ENCODE assay signal across 21 cellular contexts in genomic region chr3:58748024-58748423, GRCh38.
A peak's percentile ranks its signal among the peaks of the same experiment; 100 is the strongest.
DNase-seq lines count a peak whose midpoint lies in the region; ATAC-seq, FAIRE-seq and TF ChIP-seq lines count a peak whose summit lies in the region.
"Had no signal": no experiment of that assay in that cellular context is flagged by ENCODE, and none has a peak within 500 bp of the region (broad histone marks: within the 10 kb centered on the region; RNA-seq: fewer than 3 reads in every experiment).

No MANE protein-coding gene starts in this region.

- TF ChIP-seq RAD21 in SK-N-SH (IDR thresholded peaks at IDR 0.05; ENCODE audit: low read length) (no peak), Ishikawa (IDR thresholded peaks at IDR 0.05; ENCODE audit: low read depth) (no peak)

- no peaks in the 10 kb centered on the region for H3K9me2 ChIP-seq in SK-N-SH

- no peak overlapping the region for H3K4me2 ChIP-seq in SK-N-SH
- H3K4me2 ChIP-seq: KMS-11 had no signal

- H3K27me3 Mint-ChIP-seq in CD8-positive, alpha-beta memory T cell = peaks cover 1 to 8% of the 10 kb centered on the region in 2 donors

- H3K9me3 ChIP-seq in SK-N-SH = no peaks in the 10 kb centered on the region
- H3K9me3 ChIP-seq in CD8-positive, alpha-beta memory T cell (ENCODE audit: low read length) = no peaks in the 10 kb centered on the region

- H3K4me3 ChIP-seq in SK-N-SH (ENCODE audit: low read depth in 2 of 2, low read length in 1 of 2) (no peak overlapping the region), bronchial epithelial cell (ENCODE audit: low read depth, low read length) (no peak overlapping the region)
- H3K4me3 ChIP-seq in CD8-positive, alpha-beta memory T cell (ENCODE audit: low read length) = no peak overlapping the region
- H3K4me3 ChIP-seq: BLaER1 treated with 17β-estradiol and CSF1 and Interleukin-3, amounts not matched to agents 10 nM and 100 nM; GM23248 had no signal

- CTCF ChIA-PET in SK-N-SH (lab: Yijun Ruan, JAX) = interaction anchor here (1.1 kb wide), 1 partner anchor 76 kb away, joined by 4 read pairs; no protein-coding TSS in a partner anchor
- CTCF ChIA-PET in CD8-positive, alpha-beta memory T cell (lab: Charles Lee) = no interaction called here

- no peaks in the 10 kb centered on the region for H4K20me1 ChIP-seq in SK-N-SH (ENCODE audit: insufficient read depth)
- H4K20me1 ChIP-seq: BLaER1 treated with 17β-estradiol and CSF1 and Interleukin-3, amounts not matched to agents 10 nM and 100 nM had no signal

- DNase-seq in SK-N-SH (no peak), bronchial epithelial cell (ENCODE audit: low read depth) (no peak), left kidney (ENCODE audit: low read depth, low spot score) (peak; percentile 32), GM03348 (ENCODE audit: low spot score) (no peak)
- DNase-seq in CD8-positive, alpha-beta memory T cell = no peak
- DNase-seq: CD8-positive, alpha-beta T cell; COR-L47; DMS 273 treated with DMSO at 0.1 percent for 48 hours; DMS53; DND-41; EL; GM23248; HCEC 1CT; HFFc6 had no signal

- peak; percentile 32 for FAIRE-seq in bronchial epithelial cell (lab: Jason Lieb, UNC)
- FAIRE-seq: H54 had no signal

- TF ChIP-seq EP300 in SK-N-SH (IDR thresholded peaks at IDR 0.05; ENCODE audit: borderline replicate concordance in 1 of 2, low read depth in 1 of 2, low read length in 1 of 2) (no peak), Ishikawa (IDR thresholded peaks at IDR 0.05; ENCODE audit: borderline replicate concordance) (no peak)

- POLR2A ChIA-PET in SK-N-SH (lab: Yijun Ruan, JAX) = no interaction called here
- POLR2A ChIA-PET in CD8-positive, alpha-beta memory T cell (lab: Charles Lee) = no interaction called here

- no peaks in the 10 kb centered on the region for H3K36me3 Mint-ChIP-seq in CD8-positive, alpha-beta memory T cell
- H3K36me3 Mint-ChIP-seq: CD8-positive, alpha-beta T cell had no signal

- no peak overlapping the region for H3K4me3 Mint-ChIP-seq in CD8-positive, alpha-beta memory T cell
- H3K4me3 Mint-ChIP-seq: CD8-positive, alpha-beta T cell; HFFc6 had no signal

- H3K9me3 Mint-ChIP-seq in CD8-positive, alpha-beta memory T cell = no peaks in the 10 kb centered on the region
- H3K9me3 Mint-ChIP-seq: CD8-positive, alpha-beta T cell; HFFc6 had no signal

- no peak overlapping the region for H3K9ac ChIP-seq in SK-N-SH
- H3K9ac ChIP-seq: BLaER1 treated with 17β-estradiol and CSF1 and Interleukin-3, amounts not matched to agents 10 nM and 100 nM; GM23248; KMS-11 had no signal

- no peaks in the 10 kb centered on the region for H3F3A ChIP-seq in SK-N-SH (replicated peaks; ENCODE audit: insufficient read depth)

- H3K4me1 Mint-ChIP-seq in CD8-positive, alpha-beta memory T cell = no peaks in the 10 kb centered on the region

- ATAC-seq in SK-N-SH treated with all-trans-retinoic acid at 6 μM for 48 hours (no peak), GM18511 (IDR thresholded peaks at IDR 0.05; ENCODE audit: unreplicated experiment) (no peak)
- ATAC-seq: CD8-positive, alpha-beta T cell had no signal

- H3K27ac Mint-ChIP-seq in CD8-positive, alpha-beta memory T cell = no peak overlapping the region
- H3K27ac Mint-ChIP-seq: CD8-positive, alpha-beta T cell; HFFc6 had no signal

- no peaks in the 10 kb centered on the region for H3K79me2 ChIP-seq in SK-N-SH (ENCODE audit: insufficient read depth)

- H3K27me3 ChIP-seq in SK-N-SH (ENCODE audit: insufficient read depth) = no peaks in the 10 kb centered on the region
- H3K27me3 ChIP-seq in bronchial epithelial cell (ENCODE audit: control insufficient read depth, insufficient read depth, low read length) = no peaks in the 10 kb centered on the region
- H3K27me3 ChIP-seq in CD8-positive, alpha-beta memory T cell (ENCODE audit: insufficient read depth, low read length, poor library complexity, severe bottlenecking) = no peaks in the 10 kb centered on the region
- H3K27me3 ChIP-seq: BLaER1 treated with 17β-estradiol and CSF1 and Interleukin-3, amounts not matched to agents 10 nM and 100 nM had no signal

- TF ChIP-seq CTCF in SK-N-SH (IDR thresholded peaks at IDR 0.05) (no peak), bronchial epithelial cell (IDR thresholded peaks at IDR 0.05; ENCODE audit: insufficient read depth, low read length, severe bottlenecking) (no peak)

- H3K27ac ChIP-seq in SK-N-SH (ENCODE audit: low read depth in 2 of 2, low read length in 1 of 2) = no peak overlapping the region
- no peak overlapping the region for H3K27ac ChIP-seq in CD8-positive, alpha-beta memory T cell (ENCODE audit: low read depth, low read length)
- H3K27ac ChIP-seq: 22Rv1; BLaER1 treated with 17β-estradiol and CSF1 and Interleukin-3, amounts not matched to agents 10 nM and 100 nM; GM23248; KMS-11 had no signal

- WGBS in SK-N-SH (ENCODE audit: low lambda C conversion rate) = 64% methylated on average over 4 of the region's 4 CpGs

- peaks cover 0 to 3% of the 10 kb centered on the region in 2 experiments; a peak in 2 of 4 replicates for H3K4me1 ChIP-seq in SK-N-SH (ENCODE audit: control insufficient read depth in 1 of 2, insufficient read depth in 2 of 2, low read depth in 1 of 2, low read length in 1 of 2)
- H3K4me1 ChIP-seq in CD8-positive, alpha-beta memory T cell (ENCODE audit: insufficient read depth, low read length) = no peaks in the 10 kb centered on the region

- H2AFZ ChIP-seq in SK-N-SH (ENCODE audit: low read depth) = no peak overlapping the region; the same call in 1 of the 2 replicates
- H2AFZ ChIP-seq: GM23248 had no signal

- H3K36me3 ChIP-seq in SK-N-SH (replicated peaks in 1 of 2; ENCODE audit: control insufficient read depth in 1 of 2, insufficient read depth in 2 of 2, low read length in 1 of 2) (no peaks in the 10 kb centered on the region), bronchial epithelial cell (ENCODE audit: control insufficient read depth, insufficient read depth, low read length) (no peaks in the 10 kb centered on the region)
- no peaks in the 10 kb centered on the region for H3K36me3 ChIP-seq in CD8-positive, alpha-beta memory T cell (ENCODE audit: insufficient read depth, low read length)

TF ChIP-seq in SK-N-SH, 30 proteins besides CTCF, POLR2A, EP300 and RAD21 (continues in another document):
- TF ChIP-seq TAF1 (IDR thresholded peaks at IDR 0.05; ENCODE audit: borderline replicate concordance, low read depth, low read length) = no peak
- TF ChIP-seq NRF1 (IDR thresholded peaks at IDR 0.05; ENCODE audit: low read depth, low read length) = no peak
- TF ChIP-seq IRF3 (IDR thresholded peaks at IDR 0.05; ENCODE audit: low read depth, low read length) = no peak
- TF ChIP-seq NFIC (IDR thresholded peaks at IDR 0.05; ENCODE audit: borderline replicate concordance) = no peak
- no peak for TF ChIP-seq TEAD4 (IDR thresholded peaks at IDR 0.05; ENCODE audit: borderline replicate concordance, insufficient read depth)

TF ChIP-seq in SK-N-SH treated with all-trans-retinoic acid at 6 μM for 48 hours, 23 proteins besides CTCF, POLR2A, EP300 and RAD21 (continues in another document):
- TF ChIP-seq GLIS3 (CRISPR knock-in tag; IDR thresholded peaks at IDR 0.05) = no peak
- no peak for TF ChIP-seq ESRRG (CRISPR knock-in tag; IDR thresholded peaks at IDR 0.05)
- TF ChIP-seq, protein P1, sequence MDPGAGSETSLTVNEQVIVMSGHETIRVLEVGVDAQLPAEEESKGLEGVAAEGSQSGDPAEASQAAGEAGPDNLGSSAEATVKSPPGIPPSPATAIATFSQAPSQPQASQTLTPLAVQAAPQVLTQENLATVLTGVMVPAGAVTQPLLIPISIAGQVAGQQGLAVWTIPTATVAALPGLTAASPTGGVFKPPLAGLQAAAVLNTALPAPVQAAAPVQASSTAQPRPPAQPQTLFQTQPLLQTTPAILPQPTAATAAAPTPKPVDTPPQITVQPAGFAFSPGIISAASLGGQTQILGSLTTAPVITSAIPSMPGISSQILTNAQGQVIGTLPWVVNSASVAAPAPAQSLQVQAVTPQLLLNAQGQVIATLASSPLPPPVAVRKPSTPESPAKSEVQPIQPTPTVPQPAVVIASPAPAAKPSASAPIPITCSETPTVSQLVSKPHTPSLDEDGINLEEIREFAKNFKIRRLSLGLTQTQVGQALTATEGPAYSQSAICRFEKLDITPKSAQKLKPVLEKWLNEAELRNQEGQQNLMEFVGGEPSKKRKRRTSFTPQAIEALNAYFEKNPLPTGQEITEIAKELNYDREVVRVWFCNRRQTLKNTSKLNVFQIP (CRISPR knock-in tag; IDR thresholded peaks at IDR 0.05; ENCODE audit: borderline replicate concordance, low read depth) = no peak
- TF ChIP-seq ZFP30 (CRISPR knock-in tag; IDR thresholded peaks at IDR 0.05) = no peak
- no peak for TF ChIP-seq ISL1 (CRISPR knock-in tag; IDR thresholded peaks at IDR 0.05)
- no peak for TF ChIP-seq CSDC2 (CRISPR knock-in tag; IDR thresholded peaks at IDR 0.05)
- TF ChIP-seq TOX (CRISPR knock-in tag; IDR thresholded peaks at IDR 0.05; ENCODE audit: borderline replicate concordance) = no peak
- no peak for TF ChIP-seq SNAI2 (CRISPR knock-in tag; IDR thresholded peaks at IDR 0.05)
- TF ChIP-seq BACH2 (CRISPR knock-in tag; IDR thresholded peaks at IDR 0.05; ENCODE audit: borderline replicate concordance) = no peak

TF ChIP-seq in Ishikawa, 13 proteins besides CTCF, POLR2A, EP300 and RAD21:
- TF ChIP-seq FOXM1 (IDR thresholded peaks at IDR 0.05; ENCODE audit: borderline replicate concordance, low read depth) = no peak
- no peak for TF ChIP-seq ZBTB7A (IDR thresholded peaks at IDR 0.05; ENCODE audit: low read depth)
- peak; percentile 74 for TF ChIP-seq REST (IDR thresholded peaks at IDR 0.05; ENCODE audit: low read depth)
